In the genomic region with DNA sequence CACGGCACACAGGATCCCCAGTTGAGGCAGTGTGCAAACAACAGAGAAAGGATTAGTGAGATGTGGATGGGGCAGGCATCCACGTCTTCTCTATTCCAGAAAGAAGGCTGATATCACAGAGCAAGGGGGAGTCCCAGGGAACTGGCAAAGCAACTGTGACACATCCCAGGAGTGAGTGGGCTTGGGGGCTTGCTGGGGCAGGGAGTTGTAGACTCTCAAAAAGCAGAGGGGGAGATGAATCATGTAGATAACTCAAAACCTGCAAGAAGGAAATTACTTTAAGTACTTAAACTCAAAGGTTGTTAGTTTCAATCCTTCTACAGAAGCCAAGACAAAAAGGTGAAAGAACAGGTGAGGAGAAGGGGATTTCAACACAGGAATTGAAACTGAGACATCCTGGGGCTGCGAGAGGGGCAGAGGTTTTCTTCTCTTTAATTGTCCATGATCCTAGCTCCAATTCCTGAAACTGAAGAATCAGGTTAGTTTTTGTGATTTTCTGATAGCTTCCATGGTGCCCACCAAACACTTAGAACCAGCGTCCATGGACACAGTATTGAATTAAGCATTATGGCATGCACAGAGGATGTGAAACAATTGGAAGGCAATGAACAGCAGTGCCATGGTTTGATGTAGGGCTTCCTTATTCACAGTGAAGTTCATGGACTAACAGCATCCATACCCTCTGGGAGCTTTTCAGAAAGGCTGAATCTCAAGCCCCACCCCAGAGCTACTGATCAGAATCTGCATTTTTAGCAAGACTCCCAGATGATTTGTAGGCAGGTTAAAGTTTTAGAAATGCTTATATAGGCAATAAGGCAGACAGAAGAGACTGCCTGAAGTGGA, we compare ENCODE assay signal across 14 cellular contexts. TPM values are rescaled to one million over a fixed set of nuclear protein-coding genes. Genes with fewer than 3 reads are reported as not detected.
DNase-seq lines count a peak whose midpoint lies in the region; ATAC-seq and TF ChIP-seq lines count a peak whose summit lies in the region.
"Had no signal": no experiment of that assay in that cellular context is flagged by ENCODE, and none has a peak within 500 bp of the region (broad histone marks: within the 10 kb centered on the region; RNA-seq: fewer than 3 reads in every experiment).

No MANE protein-coding gene starts in this region.

- TF ChIP-seq EP300 in tibial nerve (IDR thresholded peaks at IDR 0.05) = no peak

- peaks cover 50 to 89% (median 66%) of the 10 kb centered on the region in 4 donors for H3K4me1 Mint-ChIP-seq in CD4-positive, alpha-beta memory T cell
- H3K4me1 Mint-ChIP-seq in GM23338 = no peaks in the 10 kb centered on the region
- peaks cover 86% of the 10 kb centered on the region for H3K4me1 Mint-ChIP-seq in activated CD8-positive, alpha-beta memory T cell treated with anti-CD3 and anti-CD28 coated beads, Interleukin-2, amount 10 ng/mL, durations not matched to agents 7 days and 5 days
- H3K4me1 Mint-ChIP-seq: neural crest cell had no signal

- no peaks in the 10 kb centered on the region for H4K20me1 ChIP-seq in GM23338 (replicated peaks; ENCODE audit: insufficient read depth)
- H4K20me1 ChIP-seq: BLaER1 had no signal

- H3K9me3 ChIP-seq in CD4-positive, alpha-beta memory T cell (ENCODE audit: control insufficient read depth in 1 of 2, low read length in 2 of 2) = no peaks in the 10 kb centered on the region
- H3K9me3 ChIP-seq in tibial nerve = no peaks in the 10 kb centered on the region
- H3K9me3 ChIP-seq: BLaER1, Peyer's patch had no signal

- CTCF ChIA-PET in CD4-positive, alpha-beta memory T cell (lab: Charles Lee; ENCODE audit: partially characterized antibody) = interaction anchor here (0.8 to 4.8 kb wide), 9 partner anchors 9 to 81 kb away, joined by 3 to 48 read pairs (median 3); partner anchors contain the start of gene CCR5
- CTCF ChIA-PET in activated CD8-positive, alpha-beta memory T cell treated with anti-CD3 and anti-CD28 coated beads, Interleukin-2, amount 10 ng/mL, durations not matched to agents 7 days and 5 days (lab: Charles Lee) = interaction anchor here (0.8 to 13.5 kb wide), 9 partner anchors 8 to 75 kb away, joined by 3 to 231 read pairs (median 6); partner anchors contain the start of genes CCR2 and CCR5
- CTCF ChIA-PET in HEK293T (lab: Yijun Ruan, JAX) = no interaction called here

- no peaks in the 10 kb centered on the region for H3K9me2 ChIP-seq in GM23338 (ENCODE audit: insufficient read depth)

- no peak for TF ChIP-seq CTCF in GM23338 (conservative IDR thresholded peaks at IDR 0.05; ENCODE audit: low read depth in 2 of 2)
- no peak for TF ChIP-seq CTCF in tibial nerve (IDR thresholded peaks at IDR 0.05)

- no peak overlapping the region for H3K4me2 ChIP-seq in GM23338
- H3K4me2 ChIP-seq: BLaER1 had no signal

- POLR2A ChIA-PET in CD4-positive, alpha-beta memory T cell (lab: Charles Lee; ENCODE audit: partially characterized antibody) = interaction anchor here (0.7 to 3.2 kb wide), 7 partner anchors 9 to 77 kb away, joined by 4 to 17 read pairs (median 5); partner anchors contain the start of genes CCR2 and CCR5
- POLR2A ChIA-PET in HEK293T (lab: Yijun Ruan, JAX) = no interaction called here

- no peaks in the 10 kb centered on the region for H3K9me3 Mint-ChIP-seq in CD4-positive, alpha-beta memory T cell
- H3K9me3 Mint-ChIP-seq in GM23338 = no peaks in the 10 kb centered on the region
- H3K9me3 Mint-ChIP-seq in activated CD8-positive, alpha-beta memory T cell treated with anti-CD3 and anti-CD28 coated beads, Interleukin-2, amount 10 ng/mL, durations not matched to agents 7 days and 5 days (ENCODE audit: low read depth) = no peaks in the 10 kb centered on the region
- H3K9me3 Mint-ChIP-seq: neural crest cell had no signal

- WGBS in tibial nerve, 2 donors = 70 to 80% methylated on average over 4 of the region's 4 CpGs

- H3K27ac ChIP-seq in CD4-positive, alpha-beta memory T cell (ENCODE audit: low read depth, low read length) = peak overlapping the region; percentile 46
- no peak overlapping the region for H3K27ac ChIP-seq in GM23338 (ENCODE audit: low read depth)
- no peak overlapping the region for H3K27ac ChIP-seq in tibial nerve
- H3K27ac ChIP-seq: BLaER1 had no signal

- no peaks in the 10 kb centered on the region for H3K36me3 Mint-ChIP-seq in CD4-positive, alpha-beta memory T cell
- H3K36me3 Mint-ChIP-seq in GM23338 (ENCODE audit: low read depth) = no peaks in the 10 kb centered on the region
- peaks cover 9% of the 10 kb centered on the region for H3K36me3 Mint-ChIP-seq in activated CD8-positive, alpha-beta memory T cell treated with anti-CD3 and anti-CD28 coated beads, Interleukin-2, amount 10 ng/mL, durations not matched to agents 7 days and 5 days

- no peak for ATAC-seq in GM23338
- peak; percentile 20 for ATAC-seq in activated CD8-positive, alpha-beta memory T cell treated with anti-CD3 and anti-CD28 coated beads, Interleukin-2, amount 10 ng/mL, durations not matched to agents 7 days and 5 days

- no peak for DNase-seq in CD4-positive, alpha-beta memory T cell
- DNase-seq in GM23338 (ENCODE audit: low spot score) (no peak), NCI-H1048 (lab: John Stamatoyannopoulos, UW) (no peak), NCI-H2081 treated with DMSO at 0.1 percent for 48 hours (lab: John Stamatoyannopoulos, UW) (no peak), HEK293T (ENCODE audit: extremely low spot score) (no peak), tibial nerve (ENCODE audit: low spot score in 2 of 2) (no peak)
- DNase-seq in activated CD8-positive, alpha-beta memory T cell treated with anti-CD3 and anti-CD28 coated beads, Interleukin-2, amount 10 ng/mL, durations not matched to agents 7 days and 5 days = peak; percentile 67
- DNase-seq in stimulated activated CD4-positive, alpha-beta T cell treated with anti-CD3 and anti-CD28 coated beads, Interleukin-12 subunit alpha, Interleukin-12 subunit beta, amount 100 ng/mL, for 24 hours (ENCODE audit: low read depth in 2 of 2) = peak; percentile 67 to 76
- DNase-seq: Peyer's patch had no signal

- H2AFZ ChIP-seq in GM23338 = peak overlapping the region; percentile 32; the same call in 1 of the 2 replicates

- H3K36me3 ChIP-seq in CD4-positive, alpha-beta memory T cell (ENCODE audit: insufficient read depth, low read length) = no peaks in the 10 kb centered on the region
- H3K36me3 ChIP-seq in GM23338 (ENCODE audit: insufficient read depth) (no peaks in the 10 kb centered on the region), tibial nerve (no peaks in the 10 kb centered on the region)
- H3K36me3 ChIP-seq: BLaER1, Peyer's patch had no signal

- H3K27ac Mint-ChIP-seq in CD4-positive, alpha-beta memory T cell = peak overlapping the region; percentile 51 to 86 (median 83)
- H3K27ac Mint-ChIP-seq in GM23338 = no peak overlapping the region
- H3K27ac Mint-ChIP-seq in activated CD8-positive, alpha-beta memory T cell treated with anti-CD3 and anti-CD28 coated beads, Interleukin-2, amount 10 ng/mL, durations not matched to agents 7 days and 5 days = peak overlapping the region; percentile 76

- H3K27me3 Mint-ChIP-seq in CD4-positive, alpha-beta memory T cell = no peaks in the 10 kb centered on the region
- H3K27me3 Mint-ChIP-seq in GM23338 (ENCODE audit: insufficient read depth, low read depth, poor library complexity) = peaks cover 7% of the 10 kb centered on the region
- H3K27me3 Mint-ChIP-seq in activated CD8-positive, alpha-beta memory T cell treated with anti-CD3 and anti-CD28 coated beads, Interleukin-2, amount 10 ng/mL, durations not matched to agents 7 days and 5 days = peaks cover 9% of the 10 kb centered on the region

- H3K4me3 ChIP-seq in CD4-positive, alpha-beta memory T cell (ENCODE audit: low read length in 2 of 2) = no peak overlapping the region
- no peak overlapping the region for H3K4me3 ChIP-seq in GM23338
- H3K4me3 ChIP-seq in tibial nerve = no peak overlapping the region
- H3K4me3 ChIP-seq: BLaER1, Peyer's patch had no signal

- no peaks in the 10 kb centered on the region for H3K79me2 ChIP-seq in GM23338 (replicated peaks; ENCODE audit: insufficient read depth)

- no peak for TF ChIP-seq POLR2A in tibial nerve (IDR thresholded peaks at IDR 0.05)

- H3K4me3 Mint-ChIP-seq in CD4-positive, alpha-beta memory T cell = peak overlapping the region in 7 of 8 donors; percentile 5 to 68 (median 47)
- H3K4me3 Mint-ChIP-seq in GM23338 = no peak overlapping the region
- H3K4me3 Mint-ChIP-seq in activated CD8-positive, alpha-beta memory T cell treated with anti-CD3 and anti-CD28 coated beads, Interleukin-2, amount 10 ng/mL, durations not matched to agents 7 days and 5 days = peak overlapping the region; percentile 18
- H3K4me3 Mint-ChIP-seq: neural crest cell had no signal

- intact Hi-C loops in CD4-positive, alpha-beta memory T cell (cut with micrococcal nuclease) = no loop called here

- no peaks in the 10 kb centered on the region for H3K27me3 ChIP-seq in CD4-positive, alpha-beta memory T cell (ENCODE audit: insufficient read depth, low read length)
- H3K27me3 ChIP-seq in GM23338 (ENCODE audit: insufficient read depth) (no peaks in the 10 kb centered on the region), tibial nerve (no peaks in the 10 kb centered on the region)
- H3K27me3 ChIP-seq: BLaER1, Peyer's patch had no signal

- peaks cover 69% of the 10 kb centered on the region for H3K4me1 ChIP-seq in CD4-positive, alpha-beta memory T cell (ENCODE audit: insufficient read depth, low read length)
- H3K4me1 ChIP-seq in GM23338 (ENCODE audit: insufficient read depth) (no peaks in the 10 kb centered on the region), tibial nerve (peaks cover 0 to 11% (median 1%) of the 10 kb centered on the region in 4 donors)
- H3K4me1 ChIP-seq: BLaER1 had no signal

- H3F3A ChIP-seq in GM23338 (replicated peaks; ENCODE audit: low read depth) = no peaks in the 10 kb centered on the region

TF ChIP-seq in HEK293T, 16 proteins besides CTCF, POLR2A, EP300 and RAD21 (continues in another document):
- TF ChIP-seq SUZ12 (IDR thresholded peaks at IDR 0.05) (no peak), TARDBP (IDR thresholded peaks at IDR 0.05) (no peak), CTBP1 (IDR thresholded peaks at IDR 0.05; ENCODE audit: borderline replicate concordance) (no peak), SP1 (IDR thresholded peaks at IDR 0.05) (no peak), BHLHE40 (IDR thresholded peaks at IDR 0.05; ENCODE audit: borderline replicate concordance) (no peak)

RNA-seq across cellular contexts. Expression of gene CCR3, which starts 52.0 kb away (rescaled TPM):
- total RNA-seq in CD4-positive, alpha-beta memory T cell = under 1 TPM; 0.29 to 0.55 TPM
- polyA plus RNA-seq in CD4-positive, alpha-beta memory T cell = under 1 TPM in 1 of 2 donors, not detected in 1; 0.60 TPM
- not detected in 2 replicates for total RNA-seq in GM23338 (2014; rRNA removed; shearing (Covaris generic))
- polyA plus RNA-seq in GM23338 (2016; fragmentation: Nextera tagmentation; extraction: Ambion mirVana) = not detected in 2 replicates
- total RNA-seq in activated CD8-positive, alpha-beta memory T cell treated with anti-CD3 and anti-CD28 coated beads, Interleukin-2, amount 10 ng/mL, durations not matched to agents 7 days and 5 days = 1 to 10 TPM; 1.4 to 2.0 TPM
- total RNA-seq in tibial nerve = not detected
- total RNA-seq: cardiac septum, kidney epithelial cell, neural crest cell, Peyer's patch had no signal

RNA-seq across cellular contexts. Expression of gene CCR2, which starts 59.7 kb away (rescaled TPM):
- 10 to 100 TPM; 16.3 to 18.4 TPM for total RNA-seq in CD4-positive, alpha-beta memory T cell
- polyA plus RNA-seq in CD4-positive, alpha-beta memory T cell = 10 to 100 TPM; 39.7 to 64.7 TPM
- total RNA-seq in GM23338 (2014; rRNA removed; shearing (Covaris generic)) = not detected in 2 replicates
- not detected in 2 replicates for polyA plus RNA-seq in GM23338 (2016; fragmentation: Nextera tagmentation; extraction: Ambion mirVana)
- total RNA-seq in activated CD8-positive, alpha-beta memory T cell treated with anti-CD3 and anti-CD28 coated beads, Interleukin-2, amount 10 ng/mL, durations not matched to agents 7 days and 5 days = 10 to 100 TPM; 37.9 to 80.1 TPM
- total RNA-seq in tibial nerve = 1 to 10 TPM; 1.7 to 4.8 (median 2.9) TPM
- total RNA-seq: kidney epithelial cell, neural crest cell had no signal
- polyA plus RNA-seq: fibroblast of lung had no signal

Comparison
In these comparisons a context has a peak if more than half of its experiments do, and no peak if none do; other contexts are left out.
1. DNase-seq: peak in activated CD8-positive, alpha-beta memory T cell treated with anti-CD3 and anti-CD28 coated beads, Interleukin-2, amount 10 ng/mL, durations not matched to agents 7 days and 5 days (single experiment) and stimulated activated CD4-positive, alpha-beta T cell treated with anti-CD3 and anti-CD28 coated beads, Interleukin-12 subunit alpha, Interleukin-12 subunit beta, amount 100 ng/mL, for 24 hours (2 of 2); none in CD4-positive, alpha-beta memory T cell (0 of 5), GM23338 (single experiment), NCI-H1048 (single experiment), NCI-H2081 treated with DMSO at 0.1 percent for 48 hours (single experiment), HEK293T (single experiment) and tibial nerve (0 of 2).